9 cellular contexts compared by ENCODE assay signal in genomic region chr2:203688798-203689197, GRCh38. TPM values are rescaled to one million over a fixed set of nuclear protein-coding genes. Genes with fewer than 3 reads are reported as not detected.
DNase-seq lines count a peak whose midpoint lies in the region; ATAC-seq and TF ChIP-seq lines count a peak whose summit lies in the region.
"Had no signal": no experiment of that assay in that cellular context is flagged by ENCODE, and none has a peak within 500 bp of the region (broad histone marks: within the 10 kb centered on the region; RNA-seq: fewer than 3 reads in every experiment).

No MANE protein-coding gene starts in this region.

- ATAC-seq in GM18907 (IDR thresholded peaks at IDR 0.05; ENCODE audit: unreplicated experiment) = peak; percentile 78
- peak; percentile 53 for ATAC-seq in HG02970 (IDR thresholded peaks at IDR 0.05; ENCODE audit: low FRiP score, unreplicated experiment)
- peak; percentile 9 for ATAC-seq in lung (ENCODE audit: insufficient read depth, low FRiP score)
- ATAC-seq in activated CD4-positive, CD25-positive, alpha-beta regulatory T cell treated with anti-CD3 and anti-CD28 coated beads, Interleukin-2, amount 50 U/mL, for 24 hours = no peak
- ATAC-seq: Panc1 had no signal

- no peaks in the 10 kb centered on the region for H3K9me3 ChIP-seq in lung (ENCODE audit: control insufficient read depth in 2 of 2, insufficient read depth in 1 of 2, low read length in 1 of 2)

- no peak overlapping the region for H3K4me3 Mint-ChIP-seq in endothelial cell (ENCODE audit: unreplicated experiment)

- DNase-seq in SKM-1 treated with dmso at 0.1 percent for 144 hours (lab: John Stamatoyannopoulos, UW; ENCODE audit: unreplicated experiment) (peak; percentile 49), lung (ENCODE audit: low spot score) (no peak), endothelial cell (ENCODE audit: low spot score) (no peak), NCI-H1048 (lab: John Stamatoyannopoulos, UW) (no peak)
- no peak for DNase-seq in activated CD4-positive, alpha-beta T cell treated with anti-CD3 and anti-CD28 coated beads, Interleukin-2, amount 50 U/mL, for 48 hours

- peaks cover 7% of the 10 kb centered on the region for H3K4me1 Mint-ChIP-seq in endothelial cell (ENCODE audit: unreplicated experiment)

- H3K36me3 Mint-ChIP-seq in endothelial cell (ENCODE audit: low read depth, unreplicated experiment) = no peaks in the 10 kb centered on the region

- H3K4me3 ChIP-seq in lung = no peak overlapping the region

- no peak overlapping the region for H3K27ac Mint-ChIP-seq in endothelial cell (ENCODE audit: unreplicated experiment)

- TF ChIP-seq CTCF in lung (IDR thresholded peaks at IDR 0.05; ENCODE audit: control extremely low read depth, extremely low read depth) (no peak), endothelial cell (IDR thresholded peaks at IDR 0.05; ENCODE audit: unreplicated experiment) (no peak)

- peaks cover 14 to 29% of the 10 kb centered on the region in 2 donors for H3K4me1 ChIP-seq in lung (ENCODE audit: control insufficient read depth in 2 of 2, insufficient read depth in 2 of 2, low read length in 2 of 2)

- no peaks in the 10 kb centered on the region for H3K27me3 Mint-ChIP-seq in endothelial cell (ENCODE audit: unreplicated experiment)

- no peak overlapping the region for H3K27ac ChIP-seq in lung (ENCODE audit: low read depth in 1 of 2, low read length in 1 of 2)

- H3K27me3 ChIP-seq in lung (ENCODE audit: control insufficient read depth, insufficient read depth) = no peaks in the 10 kb centered on the region

- 46 to 51% methylated on average over 4 of the region's 4 CpGs for WGBS in lung, 2 donors

- H3K36me3 ChIP-seq in lung (ENCODE audit: control insufficient read depth in 2 of 2, insufficient read depth in 2 of 2, low read length in 2 of 2) = no peaks in the 10 kb centered on the region

- no peaks in the 10 kb centered on the region for H3K9me3 Mint-ChIP-seq in endothelial cell (ENCODE audit: unreplicated experiment)

RNA-seq across cellular contexts. Expression of gene CD28, which starts 17.6 kb away (rescaled TPM):
- total RNA-seq in lung = 1 to 10 TPM; 1.0 to 3.0 TPM
- under 1 TPM; 0.14 to 0.84 TPM for polyA plus RNA-seq in lung
- total RNA-seq in endothelial cell (ENCODE audit: unreplicated experiment) = not detected

Comparison
In these comparisons a context has a peak if more than half of its experiments do, and no peak if none do; other contexts are left out.
1. ATAC-seq: peak in GM18907 (single experiment), HG02970 (single experiment) and lung (single experiment); none in activated CD4-positive, CD25-positive, alpha-beta regulatory T cell treated with anti-CD3 and anti-CD28 coated beads, Interleukin-2, amount 50 U/mL, for 24 hours (0 of 2).